In the genomic region with DNA sequence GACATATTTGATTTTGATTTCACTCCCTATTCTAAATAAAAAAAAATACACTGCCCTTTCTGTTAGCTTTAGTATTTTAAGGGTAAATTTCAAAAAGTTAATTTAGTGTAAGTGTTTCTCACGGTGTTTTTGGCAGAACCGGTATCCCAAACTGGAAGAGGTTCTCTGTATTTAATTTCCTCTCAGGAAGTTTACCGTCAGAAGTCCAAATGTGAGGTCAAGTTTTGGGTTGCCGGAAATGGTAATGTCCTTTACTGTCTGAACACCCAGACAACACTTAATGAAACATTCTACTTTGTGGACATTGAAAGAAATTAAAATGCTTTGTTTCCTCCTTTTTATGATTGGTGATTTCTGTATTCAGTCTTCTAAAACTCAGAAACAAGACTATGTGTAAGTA, we compare ENCODE assay signal across 1 cellular context.
TF ChIP-seq lines count a peak whose summit lies in the region.

No MANE protein-coding gene starts in this region.

TF ChIP-seq in A549, 52 proteins besides CTCF, POLR2A, EP300 and RAD21 (continued from another document):
- TF ChIP-seq, protein P1, sequence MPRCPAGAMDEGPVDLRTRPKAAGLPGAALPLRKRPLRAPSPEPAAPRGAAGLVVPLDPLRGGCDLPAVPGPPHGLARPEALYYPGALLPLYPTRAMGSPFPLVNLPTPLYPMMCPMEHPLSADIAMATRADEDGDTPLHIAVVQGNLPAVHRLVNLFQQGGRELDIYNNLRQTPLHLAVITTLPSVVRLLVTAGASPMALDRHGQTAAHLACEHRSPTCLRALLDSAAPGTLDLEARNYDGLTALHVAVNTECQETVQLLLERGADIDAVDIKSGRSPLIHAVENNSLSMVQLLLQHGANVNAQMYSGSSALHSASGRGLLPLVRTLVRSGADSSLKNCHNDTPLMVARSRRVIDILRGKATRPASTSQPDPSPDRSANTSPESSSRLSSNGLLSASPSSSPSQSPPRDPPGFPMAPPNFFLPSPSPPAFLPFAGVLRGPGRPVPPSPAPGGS (IDR thresholded peaks at IDR 0.05): no peak
